35 cellular contexts compared by ENCODE assay signal in the genomic region with DNA sequence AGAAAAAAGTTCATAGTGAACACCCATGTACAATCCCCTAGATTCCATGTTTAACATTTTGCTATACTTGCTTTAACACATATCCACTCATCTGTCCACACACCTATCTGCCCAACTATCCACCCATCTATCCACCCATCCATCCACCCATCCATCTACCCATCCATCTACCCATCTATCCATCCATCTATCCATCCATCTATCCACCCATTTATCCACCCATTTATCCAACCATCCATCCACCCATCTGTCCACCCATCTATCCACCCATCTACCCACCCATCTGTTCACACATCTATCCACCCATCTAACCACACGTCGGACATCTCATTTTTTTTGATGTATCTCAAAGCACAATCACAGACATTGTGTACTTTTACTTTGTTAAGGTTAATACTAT. TPM values are rescaled to one million over a fixed set of nuclear protein-coding genes. Genes with fewer than 3 reads are reported as not detected.
"Had no signal": no experiment of that assay in that cellular context is flagged by ENCODE, and none has a peak within 500 bp of the region (broad histone marks: within the 10 kb centered on the region; RNA-seq: fewer than 3 reads in every experiment).

No MANE protein-coding gene starts in this region.

- H3K4me3 ChIP-seq: ascending aorta, breast epithelium, coronary artery, esophagus squamous epithelium, gastroesophageal sphincter, heart right ventricle had no signal

- H3K27ac ChIP-seq: ascending aorta, breast epithelium, coronary artery, esophagus squamous epithelium, gastroesophageal sphincter, heart right ventricle, WERI-Rb-1 had no signal

- H3K4me1 ChIP-seq: ascending aorta, breast epithelium, esophagus squamous epithelium, gastroesophageal sphincter, heart right ventricle had no signal

- H3K4me1 Mint-ChIP-seq: activated B cell treated with CpG ODN at 0.5 μM for 24 hours; activated CD4-positive, alpha-beta memory T cell treated with anti-CD3 and anti-CD28 coated beads, Interleukin-2, amount 10 ng/mL, durations not matched to agents 7 days and 5 days; activated naive CD4-positive, alpha-beta T cell treated with anti-CD3 and anti-CD28 coated beads, Interleukin-2, amount 10 ng/mL, durations not matched to agents 7 days and 5 days; activated naive CD8-positive, alpha-beta T cell treated with anti-CD3 and anti-CD28 coated beads, Interleukin-2, amount 10 ng/mL, durations not matched to agents 7 days and 5 days; brain; central memory CD8-positive, alpha-beta T cell had no signal

- H3K9me3 Mint-ChIP-seq: activated B cell treated with CpG ODN at 0.5 μM for 24 hours; activated CD4-positive, alpha-beta memory T cell treated with anti-CD3 and anti-CD28 coated beads, Interleukin-2, amount 10 ng/mL, durations not matched to agents 7 days and 5 days; activated naive CD4-positive, alpha-beta T cell treated with anti-CD3 and anti-CD28 coated beads, Interleukin-2, amount 10 ng/mL, durations not matched to agents 7 days and 5 days; activated naive CD4-positive, alpha-beta T cell treated with anti-CD3 and anti-CD28 coated beads, Interleukin-2, amount 50 U/mL, for 72 hours; activated naive CD8-positive, alpha-beta T cell treated with anti-CD3 and anti-CD28 coated beads, Interleukin-2, amount 10 ng/mL, durations not matched to agents 7 days and 5 days; activated T-cell treated with anti-CD3 and anti-CD28 coated beads, Interleukin-2, amount 50 U/mL, for 24 hours; activated T-cell treated with anti-CD3 and anti-CD28 coated beads, Interleukin-2, amount 50 U/mL, for 72 hours; brain; central memory CD8-positive, alpha-beta T cell; dendritic cell treated with granulocyte-macrophage colony-stimulating factor and Interleukin-4, amounts not matched to agents 40 ng/mL and 50 ng/mL, for 4 days; effector memory CD8-positive, alpha-beta T cell; T-helper 2 cell treated with Interferon-gamma antibody and Interleukin-4, amounts not matched to agents 5 μg/mL and 100 μg/mL, for 36 hours had no signal

- H3K4me3 Mint-ChIP-seq: activated B cell treated with CpG ODN at 0.5 μM for 24 hours; activated CD4-positive, alpha-beta memory T cell treated with anti-CD3 and anti-CD28 coated beads, Interleukin-2, amount 10 ng/mL, durations not matched to agents 7 days and 5 days; activated naive CD4-positive, alpha-beta T cell treated with anti-CD3 and anti-CD28 coated beads, Interleukin-2, amount 10 ng/mL, durations not matched to agents 7 days and 5 days; activated naive CD8-positive, alpha-beta T cell treated with anti-CD3 and anti-CD28 coated beads, Interleukin-2, amount 10 ng/mL, durations not matched to agents 7 days and 5 days; activated T-cell treated with anti-CD3 and anti-CD28 coated beads, Interleukin-2, amount 50 U/mL, for 24 hours; activated T-cell treated with anti-CD3 and anti-CD28 coated beads, Interleukin-2, amount 50 U/mL, for 72 hours; brain; central memory CD8-positive, alpha-beta T cell; dendritic cell treated with granulocyte-macrophage colony-stimulating factor and Interleukin-4, amounts not matched to agents 40 ng/mL and 50 ng/mL, for 4 days; effector memory CD8-positive, alpha-beta T cell; T-helper 17 cell; T-helper 2 cell treated with Interferon-gamma antibody and Interleukin-4, amounts not matched to agents 5 μg/mL and 100 μg/mL, for 36 hours had no signal

- H3K27me3 ChIP-seq: ascending aorta, breast epithelium, esophagus squamous epithelium, heart right ventricle had no signal

- DNase-seq: activated B cell treated with CpG ODN at 0.5 μM for 24 hours; activated CD4-positive, alpha-beta memory T cell treated with anti-CD3 and anti-CD28 coated beads, Interleukin-2, amount 10 ng/mL, durations not matched to agents 7 days and 5 days; activated CD4-positive, alpha-beta T cell treated with anti-CD3 and anti-CD28 coated beads for 48 hours; activated CD4-positive, alpha-beta T cell treated with anti-CD3 and anti-CD28 coated beads, Interleukin-2, amount 50 U/mL, for 4 hours; activated CD8-positive, alpha-beta memory T cell treated with anti-CD3 and anti-CD28 coated beads, Interleukin-2, amount 50 U/mL, for 48 hours; activated gamma-delta T cell; activated naive CD4-positive, alpha-beta T cell; activated naive CD4-positive, alpha-beta T cell treated with anti-CD3 and anti-CD28 coated beads, Interleukin-2, amount 10 ng/mL, durations not matched to agents 7 days and 5 days; activated naive CD8-positive, alpha-beta T cell treated with anti-CD3 and anti-CD28 coated beads, Interleukin-2, amount 10 ng/mL, durations not matched to agents 7 days and 5 days; activated T-cell treated with anti-CD3 and anti-CD28 coated beads for 4 hours; activated T-cell treated with anti-CD3 and anti-CD28 coated beads, Interleukin-2, amount 50 U/mL, for 24 hours; activated T-cell treated with anti-CD3 and anti-CD28 coated beads, Interleukin-2, amount 50 U/mL, for 72 hours; effector CD4-positive, alpha-beta T cell; effector memory CD8-positive, alpha-beta T cell; esophagus squamous epithelium; foreskin melanocyte; heart right ventricle; T-helper 1 cell; T-helper 17 cell; T1000; WERI-Rb-1 had no signal

- ATAC-seq: activated CD4-positive, CD25-positive, alpha-beta regulatory T cell treated with anti-CD3 and anti-CD28 coated beads, Interleukin-2, amount 50 U/mL, for 24 hours; activated naive CD4-positive, alpha-beta T cell treated with anti-CD3 and anti-CD28 coated beads, Interleukin-2, amount 50 U/mL, for 72 hours; activated T-cell treated with anti-CD3 and anti-CD28 coated beads, Interleukin-2, amount 50 U/mL, for 72 hours; effector memory CD8-positive, alpha-beta T cell; gastroesophageal sphincter; T-helper 17 cell had no signal

- H3K27me3 Mint-ChIP-seq: activated B cell treated with CpG ODN at 0.5 μM for 24 hours; activated T-cell treated with anti-CD3 and anti-CD28 coated beads, Interleukin-2, amount 50 U/mL, for 24 hours; central memory CD8-positive, alpha-beta T cell; T-helper 17 cell had no signal

- H3K36me3 ChIP-seq: ascending aorta, breast epithelium, esophagus squamous epithelium, gastroesophageal sphincter, WERI-Rb-1 had no signal

- H3K9me3 ChIP-seq: ascending aorta, breast epithelium, esophagus squamous epithelium, gastroesophageal sphincter, heart right ventricle had no signal

- H3K36me3 Mint-ChIP-seq: activated naive CD4-positive, alpha-beta T cell treated with anti-CD3 and anti-CD28 coated beads, Interleukin-2, amount 10 ng/mL, durations not matched to agents 7 days and 5 days; activated naive CD4-positive, alpha-beta T cell treated with anti-CD3 and anti-CD28 coated beads, Interleukin-2, amount 50 U/mL, for 72 hours; activated naive CD8-positive, alpha-beta T cell treated with anti-CD3 and anti-CD28 coated beads, Interleukin-2, amount 10 ng/mL, durations not matched to agents 7 days and 5 days; brain had no signal

- H3K27ac Mint-ChIP-seq: activated B cell treated with CpG ODN at 0.5 μM for 24 hours; activated CD4-positive, alpha-beta memory T cell treated with anti-CD3 and anti-CD28 coated beads, Interleukin-2, amount 10 ng/mL, durations not matched to agents 7 days and 5 days; activated naive CD4-positive, alpha-beta T cell treated with anti-CD3 and anti-CD28 coated beads, Interleukin-2, amount 10 ng/mL, durations not matched to agents 7 days and 5 days; activated naive CD4-positive, alpha-beta T cell treated with anti-CD3 and anti-CD28 coated beads, Interleukin-2, amount 50 U/mL, for 72 hours; activated naive CD8-positive, alpha-beta T cell treated with anti-CD3 and anti-CD28 coated beads, Interleukin-2, amount 10 ng/mL, durations not matched to agents 7 days and 5 days; activated T-cell treated with anti-CD3 and anti-CD28 coated beads, Interleukin-2, amount 50 U/mL, for 24 hours; activated T-cell treated with anti-CD3 and anti-CD28 coated beads, Interleukin-2, amount 50 U/mL, for 72 hours; brain; dendritic cell treated with granulocyte-macrophage colony-stimulating factor and Interleukin-4, amounts not matched to agents 40 ng/mL and 50 ng/mL, for 4 days; effector memory CD8-positive, alpha-beta T cell; T-helper 17 cell; T-helper 2 cell treated with Interferon-gamma antibody and Interleukin-4, amounts not matched to agents 5 μg/mL and 100 μg/mL, for 36 hours had no signal

RNA-seq across cellular contexts. Expression of gene RTP3, which starts 25.8 kb away (rescaled TPM):
- total RNA-seq: activated B cell treated with CpG ODN at 0.5 μM for 24 hours; activated CD4-positive, alpha-beta memory T cell treated with anti-CD3 and anti-CD28 coated beads, Interleukin-2, amount 10 ng/mL, durations not matched to agents 7 days and 5 days; activated naive CD4-positive, alpha-beta T cell treated with anti-CD3 and anti-CD28 coated beads, Interleukin-2, amount 50 U/mL, for 72 hours; activated naive CD8-positive, alpha-beta T cell treated with anti-CD3 and anti-CD28 coated beads, Interleukin-2, amount 10 ng/mL, durations not matched to agents 7 days and 5 days; activated T-cell treated with anti-CD3 and anti-CD28 coated beads, Interleukin-2, amount 50 U/mL, for 72 hours; ascending aorta; breast epithelium; cardiac septum; cerebellum; esophagus squamous epithelium; fibroblast of lung; gastroesophageal sphincter; glomerular endothelial cell; heart right ventricle; T-helper 17 cell had no signal
- polyA plus RNA-seq: fibroblast of lung, heart right ventricle had no signal

RNA-seq across cellular contexts. Expression of gene LRRC2, which starts 42.5 kb away (rescaled TPM):
- total RNA-seq: activated B cell treated with CpG ODN at 0.5 μM for 24 hours; activated naive CD4-positive, alpha-beta T cell treated with anti-CD3 and anti-CD28 coated beads, Interleukin-2, amount 50 U/mL, for 72 hours; ascending aorta had no signal

RNA-seq across cellular contexts. Expression of gene LTF, which starts 58.9 kb away (rescaled TPM):
- total RNA-seq: activated B cell treated with CpG ODN at 0.5 μM for 24 hours; activated CD4-positive, alpha-beta memory T cell treated with anti-CD3 and anti-CD28 coated beads, Interleukin-2, amount 10 ng/mL, durations not matched to agents 7 days and 5 days; activated naive CD4-positive, alpha-beta T cell treated with anti-CD3 and anti-CD28 coated beads, Interleukin-2, amount 50 U/mL, for 72 hours; activated naive CD8-positive, alpha-beta T cell treated with anti-CD3 and anti-CD28 coated beads, Interleukin-2, amount 10 ng/mL, durations not matched to agents 7 days and 5 days; activated T-cell treated with anti-CD3 and anti-CD28 coated beads, Interleukin-2, amount 50 U/mL, for 72 hours; fibroblast of lung; glomerular endothelial cell; T-helper 17 cell had no signal
- polyA plus RNA-seq: fibroblast of lung had no signal
